In the genomic region with DNA sequence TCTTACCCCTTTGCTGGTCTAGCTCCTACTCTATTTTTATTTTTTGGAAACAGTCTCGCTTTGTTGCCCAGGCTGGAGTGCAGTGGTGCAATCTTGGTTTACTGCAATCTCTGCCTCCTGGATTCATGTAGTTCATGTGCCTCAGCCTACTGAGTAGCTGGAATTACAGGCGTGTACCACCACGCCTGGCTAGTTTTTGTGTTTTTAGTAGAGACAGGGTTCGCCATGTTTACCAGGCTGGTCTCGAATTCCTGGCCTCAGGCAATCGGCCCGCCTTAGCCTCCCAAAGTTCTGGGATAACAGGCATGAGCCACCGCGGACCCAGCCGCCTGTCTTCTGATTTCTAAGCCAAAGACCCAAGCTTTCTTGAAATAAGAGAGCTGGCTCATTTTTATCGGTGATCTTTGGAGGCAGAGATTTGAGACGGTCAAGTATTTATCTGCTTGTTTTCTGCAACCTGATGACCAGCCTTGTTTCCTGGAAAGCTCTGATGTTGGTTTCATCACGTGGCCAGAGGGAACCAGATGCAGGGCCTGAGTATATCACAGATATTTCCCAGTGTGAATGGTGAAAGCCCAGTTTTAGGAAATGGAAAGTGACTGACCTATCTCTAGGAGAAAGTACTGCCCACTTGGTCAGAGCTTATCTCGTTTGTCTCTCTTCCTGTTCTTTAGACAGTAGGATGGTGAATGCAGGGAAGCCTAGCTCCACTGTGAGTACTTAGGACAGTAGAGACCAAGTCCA, we compare ENCODE assay signal across 9 cellular contexts. TPM values are rescaled to one million over a fixed set of nuclear protein-coding genes. Genes with fewer than 3 reads are reported as not detected.
DNase-seq lines count a peak whose midpoint lies in the region; ATAC-seq and TF ChIP-seq lines count a peak whose summit lies in the region.
"Had no signal": no experiment of that assay in that cellular context is flagged by ENCODE, and none has a peak within 500 bp of the region (broad histone marks: within the 10 kb centered on the region; RNA-seq: fewer than 3 reads in every experiment).

No MANE protein-coding gene starts in this region.

- peaks cover 16% of the 10 kb centered on the region; the same call in 1 of the 2 replicates for H3F3A ChIP-seq in GM23338 (replicated peaks; ENCODE audit: low read depth)

- no peaks in the 10 kb centered on the region; the same call in 1 of the 2 replicates for H3K79me2 ChIP-seq in GM23338 (replicated peaks; ENCODE audit: insufficient read depth)

- intact Hi-C loops in heart right ventricle (cut with DNase I), result no loop called here
- intact Hi-C loops in prostate gland (cut with DNase I), result no loop called here

- TF ChIP-seq POLR2A in prostate gland (IDR thresholded peaks at IDR 0.05) (no peak), GM18505 (IDR thresholded peaks at IDR 0.05; ENCODE audit: borderline replicate concordance, extremely low read depth, insufficient read depth, insufficient read length) (no peak)

- H3K4me1 Mint-ChIP-seq in GM23338, result peaks cover 16% of the 10 kb centered on the region; the same call in 2 of the 3 replicates
- H3K4me1 Mint-ChIP-seq in activated naive CD8-positive, alpha-beta T cell treated with anti-CD3 and anti-CD28 coated beads for 36 hours, result peaks cover 17% of the 10 kb centered on the region

- no peaks in the 10 kb centered on the region for H3K9me2 ChIP-seq in GM23338 (ENCODE audit: insufficient read depth)

- no peaks in the 10 kb centered on the region for H3K9me3 Mint-ChIP-seq in GM23338
- no peaks in the 10 kb centered on the region for H3K9me3 Mint-ChIP-seq in activated naive CD8-positive, alpha-beta T cell treated with anti-CD3 and anti-CD28 coated beads for 36 hours

- peak overlapping the region; percentile 81 for H3K27ac Mint-ChIP-seq in GM23338
- peak overlapping the region; percentile 60 for H3K27ac Mint-ChIP-seq in activated naive CD8-positive, alpha-beta T cell treated with anti-CD3 and anti-CD28 coated beads for 36 hours

- 58 to 64% methylated on average over 14 of the region's 14 CpGs for WGBS in heart right ventricle, 2 donors
- WGBS in prostate gland, result 45% methylated on average over 14 of the region's 14 CpGs

- no peak overlapping the region for H2AFZ ChIP-seq in GM23338

- H3K4me3 Mint-ChIP-seq in GM23338, result no peak overlapping the region
- no peak overlapping the region for H3K4me3 Mint-ChIP-seq in activated naive CD8-positive, alpha-beta T cell treated with anti-CD3 and anti-CD28 coated beads for 36 hours

- H3K27me3 ChIP-seq in GM23338 (ENCODE audit: insufficient read depth) (no peaks in the 10 kb centered on the region), heart right ventricle (no peaks in the 10 kb centered on the region), prostate gland (replicated peaks; ENCODE audit: insufficient read depth) (no peaks in the 10 kb centered on the region)

- no peaks in the 10 kb centered on the region for H3K27me3 Mint-ChIP-seq in GM23338 (ENCODE audit: insufficient read depth, low read depth, poor library complexity)
- no peaks in the 10 kb centered on the region for H3K27me3 Mint-ChIP-seq in activated naive CD8-positive, alpha-beta T cell treated with anti-CD3 and anti-CD28 coated beads for 36 hours

- DNase-seq in GM23338 (ENCODE audit: low spot score), result no peak
- no peak for DNase-seq in activated naive CD8-positive, alpha-beta T cell treated with anti-CD3 and anti-CD28 coated beads for 36 hours
- no peak for DNase-seq in heart right ventricle
- no peak for DNase-seq in prostate gland (ENCODE audit: low spot score)
- no peak for DNase-seq in T-helper 9 cell
- no peak for DNase-seq in activated CD4-positive, alpha-beta T cell treated with anti-CD3 and anti-CD28 coated beads for 1 hour
- DNase-seq: NCI-H69 had no signal

- H3K36me3 ChIP-seq in GM23338 (ENCODE audit: insufficient read depth) (peaks cover 12% of the 10 kb centered on the region; the same call in 1 of the 2 replicates), heart right ventricle (peaks cover 0 to 41% (median 17%) of the 10 kb centered on the region in 9 donors), prostate gland (peaks cover 0 to 1% of the 10 kb centered on the region in 2 donors)

- peaks cover 31% of the 10 kb centered on the region; the same call in 2 of the 3 replicates for H3K36me3 Mint-ChIP-seq in GM23338 (ENCODE audit: low read depth)
- H3K36me3 Mint-ChIP-seq in activated naive CD8-positive, alpha-beta T cell treated with anti-CD3 and anti-CD28 coated beads for 36 hours, result peaks cover 3% of the 10 kb centered on the region

- H3K4me1 ChIP-seq in GM23338 (ENCODE audit: insufficient read depth), result peaks cover 4% of the 10 kb centered on the region
- peaks cover 6 to 42% (median 33%) of the 10 kb centered on the region in 9 donors for H3K4me1 ChIP-seq in heart right ventricle
- H3K4me1 ChIP-seq in prostate gland (replicated peaks), result peaks cover 4% of the 10 kb centered on the region

- no peak overlapping the region for H3K4me2 ChIP-seq in GM23338

- ATAC-seq in GM23338 (no peak), heart right ventricle (peak in 7 of 8 donors; percentile 15 to 46 (median 29)), GM18505 (IDR thresholded peaks at IDR 0.05; ENCODE audit: unreplicated experiment) (no peak), GM18873 (IDR thresholded peaks at IDR 0.05; ENCODE audit: low FRiP score, unreplicated experiment) (no peak)

- no peak for TF ChIP-seq CTCF in GM23338 (conservative IDR thresholded peaks at IDR 0.05; ENCODE audit: low read depth in 2 of 2)
- no peak for TF ChIP-seq CTCF in heart right ventricle (IDR thresholded peaks at IDR 0.05)
- TF ChIP-seq CTCF in prostate gland (IDR thresholded peaks at IDR 0.05), result no peak

- H4K20me1 ChIP-seq in GM23338 (replicated peaks; ENCODE audit: insufficient read depth), result peaks cover 11% of the 10 kb centered on the region; the same call in 1 of the 2 replicates

- H3K4me3 ChIP-seq in GM23338 (no peak overlapping the region), heart right ventricle (no peak overlapping the region), prostate gland (no peak overlapping the region)

- H3K27ac ChIP-seq in GM23338 (ENCODE audit: low read depth), result peak overlapping the region; percentile 76; the same call in 1 of the 2 replicates
- peak overlapping the region in 8 of 10 donors; percentile 28 to 81 (median 53) for H3K27ac ChIP-seq in heart right ventricle
- H3K27ac ChIP-seq in prostate gland, result peak overlapping the region; percentile 30 to 53

- H3K9me3 ChIP-seq in heart right ventricle (no peaks in the 10 kb centered on the region), prostate gland (no peaks in the 10 kb centered on the region)

RNA-seq across cellular contexts. Expression of gene SIDT2, which starts 5.7 kb away (rescaled TPM):
- total RNA-seq in GM23338 (2014; rRNA removed; shearing (Covaris generic)), result 11.3 and 12.1 TPM in 2 replicates
- polyA plus RNA-seq in GM23338 (2016; fragmentation: Nextera tagmentation; extraction: Ambion mirVana), result 7.5 and 9.2 TPM in 2 replicates
- 1 to 10 TPM; 8.0 to 8.7 TPM for total RNA-seq in activated naive CD8-positive, alpha-beta T cell treated with anti-CD3 and anti-CD28 coated beads for 36 hours
- total RNA-seq in heart right ventricle, result 10 to 100 TPM; 16.2 to 33.6 (median 22.0) TPM
- polyA plus RNA-seq in heart right ventricle, result 10 to 100 TPM; 13.0 to 28.1 TPM
- 100 to 1,000 TPM in 1 of 2 donors, 10 to 100 TPM in 1; 69.5 to 144 TPM for total RNA-seq in prostate gland

RNA-seq across cellular contexts. Expression of gene TAGLN, which starts 26.3 kb away (rescaled TPM):
- total RNA-seq in GM23338 (2014; rRNA removed; shearing (Covaris generic)), result 130 and 138 TPM in 2 replicates
- 86.8 TPM in 2 replicates for polyA plus RNA-seq in GM23338 (2016; fragmentation: Nextera tagmentation; extraction: Ambion mirVana)
- 1 to 10 TPM; 2.0 TPM for total RNA-seq in activated naive CD8-positive, alpha-beta T cell treated with anti-CD3 and anti-CD28 coated beads for 36 hours
- 100 to 1,000 TPM in 5 of 10 donors, 10 to 100 TPM in 5; 71.7 to 215 (median 99.9) TPM for total RNA-seq in heart right ventricle
- 100 to 1,000 TPM; 319 to 883 TPM for polyA plus RNA-seq in heart right ventricle
- 1,000 to 10,000 TPM; 2,153 to 2,440 TPM for total RNA-seq in prostate gland

RNA-seq across cellular contexts. Expression of gene PAFAH1B2, which starts 28.8 kb away (rescaled TPM):
- 143 and 148 TPM in 2 replicates for total RNA-seq in GM23338 (2014; rRNA removed; shearing (Covaris generic))
- polyA plus RNA-seq in GM23338 (2016; fragmentation: Nextera tagmentation; extraction: Ambion mirVana) (74.1 and 87.5 TPM in 2 replicates), heart right ventricle (10 to 100 TPM; 18.7 to 21.6 TPM)
- 10 to 100 TPM; 67.5 to 67.6 TPM for total RNA-seq in activated naive CD8-positive, alpha-beta T cell treated with anti-CD3 and anti-CD28 coated beads for 36 hours
- total RNA-seq in heart right ventricle (10 to 100 TPM; 48.8 to 71.5 (median 64.2) TPM), prostate gland (100 to 1,000 TPM in 1 of 2 donors, 10 to 100 TPM in 1; 72.5 to 126 TPM)

RNA-seq across cellular contexts. Expression of gene PCSK7, which starts 59.0 kb away (rescaled TPM):
- total RNA-seq in GM23338 (2014; rRNA removed; shearing (Covaris generic)), result 46.4 and 61.1 TPM in 2 replicates
- 12.4 and 12.5 TPM in 2 replicates for polyA plus RNA-seq in GM23338 (2016; fragmentation: Nextera tagmentation; extraction: Ambion mirVana)
- 10 to 100 TPM; 85.0 to 85.9 TPM for total RNA-seq in activated naive CD8-positive, alpha-beta T cell treated with anti-CD3 and anti-CD28 coated beads for 36 hours
- total RNA-seq in heart right ventricle, result 10 to 100 TPM; 20.5 to 33.6 (median 26.2) TPM
- polyA plus RNA-seq in heart right ventricle, result 10 to 100 TPM; 29.8 to 47.0 TPM
- total RNA-seq in prostate gland, result 10 to 100 TPM; 38.5 to 45.7 TPM

RNA-seq across cellular contexts. Expression of gene RNF214, which starts 59.6 kb away (rescaled TPM):
- total RNA-seq in GM23338 (2014; rRNA removed; shearing (Covaris generic)), result 19.4 and 23.5 TPM in 2 replicates
- polyA plus RNA-seq in GM23338 (2016; fragmentation: Nextera tagmentation; extraction: Ambion mirVana) (23.6 and 28.4 TPM in 2 replicates), heart right ventricle (1 to 10 TPM; 7.3 to 7.7 TPM)
- total RNA-seq in activated naive CD8-positive, alpha-beta T cell treated with anti-CD3 and anti-CD28 coated beads for 36 hours, result 10 to 100 TPM; 16.6 to 17.3 TPM
- total RNA-seq in heart right ventricle (10 to 100 TPM; 20.3 to 33.5 (median 27.6) TPM), prostate gland (10 to 100 TPM in 1 of 2 donors, 1 to 10 TPM in 1; 9.4 to 24.8 TPM)

Comparison
In these comparisons a context has a peak if more than half of its experiments do, and no peak if none do; other contexts are left out.
1. ATAC-seq: peak in heart right ventricle (7 of 8); none in GM23338 (single experiment), GM18505 (single experiment) and GM18873 (single experiment).
2. RNA of gene TAGLN, which starts 26.3 kb away (total RNA-seq): 2,153 to 2,440 TPM in prostate gland, 130 to 138 TPM in GM23338 and 71.7 to 215 TPM in heart right ventricle; 2.0 TPM in activated naive CD8-positive, alpha-beta T cell treated with anti-CD3 and anti-CD28 coated beads for 36 hours; every median in the first group is over 10 times any median in the second.
3. Peak in every context shown above with its lines, with median percentiles within 50 percentile points of each other: H3K27ac ChIP-seq.